In the genomic region with DNA sequence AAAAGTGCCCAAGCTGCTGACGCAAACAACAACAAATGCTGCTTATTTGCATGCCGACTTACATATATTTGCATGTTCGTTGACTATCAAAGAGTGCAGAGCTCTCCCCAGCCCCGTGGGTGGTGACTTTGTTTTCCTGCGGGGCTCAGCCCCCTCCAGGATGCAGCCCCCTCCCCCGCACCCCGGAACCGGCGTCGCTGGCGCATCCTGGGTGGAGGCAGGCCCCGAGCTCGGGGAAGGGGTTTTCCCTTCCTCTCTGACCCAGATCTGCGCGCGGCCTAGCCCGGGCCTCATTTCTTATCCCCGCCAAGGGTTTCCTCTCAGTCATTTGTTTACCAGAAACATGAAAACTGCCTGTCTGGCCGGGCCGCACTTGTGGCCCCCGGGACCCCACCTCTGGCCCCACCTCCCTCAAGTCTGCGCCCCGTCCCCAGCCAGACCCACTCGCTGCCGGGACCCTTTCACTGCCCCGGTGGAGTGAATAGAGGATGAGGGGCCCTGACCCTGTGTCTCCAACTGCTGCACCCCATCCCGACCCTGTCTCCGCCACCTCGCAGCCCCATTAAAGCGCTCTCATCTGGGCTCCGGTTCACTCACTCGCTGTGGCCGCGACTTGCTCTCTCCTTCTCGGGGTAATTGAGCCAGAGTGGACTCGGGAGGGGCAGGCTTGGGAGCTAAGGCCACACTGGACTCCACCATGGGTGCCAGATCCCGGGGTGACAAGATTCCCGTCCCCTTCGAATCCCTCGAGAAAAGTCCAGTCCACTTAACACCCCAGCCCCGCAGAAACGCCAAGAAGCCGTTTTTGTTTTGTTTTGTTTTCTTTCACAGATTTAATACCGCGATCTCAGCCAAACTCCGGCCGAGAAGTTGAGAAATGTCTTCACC, we compare ENCODE assay signal across 1 cellular context.
TF ChIP-seq lines count a peak whose summit lies in the region.

No MANE protein-coding gene starts in this region.

TF ChIP-seq in WTC11, 78 proteins besides CTCF, POLR2A, EP300 and RAD21 (continued from another document):
- TF ChIP-seq, protein P1, sequence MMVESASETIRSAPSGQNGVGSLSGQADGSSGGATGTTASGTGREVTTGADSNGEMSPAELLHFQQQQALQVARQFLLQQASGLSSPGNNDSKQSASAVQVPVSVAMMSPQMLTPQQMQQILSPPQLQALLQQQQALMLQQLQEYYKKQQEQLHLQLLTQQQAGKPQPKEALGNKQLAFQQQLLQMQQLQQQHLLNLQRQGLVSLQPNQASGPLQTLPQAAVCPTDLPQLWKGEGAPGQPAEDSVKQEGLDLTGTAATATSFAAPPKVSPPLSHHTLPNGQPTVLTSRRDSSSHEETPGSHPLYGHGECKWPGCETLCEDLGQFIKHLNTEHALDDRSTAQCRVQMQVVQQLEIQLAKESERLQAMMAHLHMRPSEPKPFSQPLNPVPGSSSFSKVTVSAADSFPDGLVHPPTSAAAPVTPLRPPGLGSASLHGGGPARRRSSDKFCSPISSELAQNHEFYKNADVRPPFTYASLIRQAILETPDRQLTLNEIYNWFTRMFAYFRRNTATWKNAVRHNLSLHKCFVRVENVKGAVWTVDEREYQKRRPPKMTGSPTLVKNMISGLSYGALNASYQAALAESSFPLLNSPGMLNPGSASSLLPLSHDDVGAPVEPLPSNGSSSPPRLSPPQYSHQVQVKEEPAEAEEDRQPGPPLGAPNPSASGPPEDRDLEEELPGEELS (CRISPR knock-in tag; IDR thresholded peaks at IDR 0.05) = no peak
- TF ChIP-seq CBFB (CRISPR knock-in tag; IDR thresholded peaks at IDR 0.05; ENCODE audit: low read depth) (no peak), ZNF263 (CRISPR knock-in tag; IDR thresholded peaks at IDR 0.05; ENCODE audit: low read depth) (no peak), ZNF416 (CRISPR knock-in tag; IDR thresholded peaks at IDR 0.05) (no peak)
